In the genomic region with DNA sequence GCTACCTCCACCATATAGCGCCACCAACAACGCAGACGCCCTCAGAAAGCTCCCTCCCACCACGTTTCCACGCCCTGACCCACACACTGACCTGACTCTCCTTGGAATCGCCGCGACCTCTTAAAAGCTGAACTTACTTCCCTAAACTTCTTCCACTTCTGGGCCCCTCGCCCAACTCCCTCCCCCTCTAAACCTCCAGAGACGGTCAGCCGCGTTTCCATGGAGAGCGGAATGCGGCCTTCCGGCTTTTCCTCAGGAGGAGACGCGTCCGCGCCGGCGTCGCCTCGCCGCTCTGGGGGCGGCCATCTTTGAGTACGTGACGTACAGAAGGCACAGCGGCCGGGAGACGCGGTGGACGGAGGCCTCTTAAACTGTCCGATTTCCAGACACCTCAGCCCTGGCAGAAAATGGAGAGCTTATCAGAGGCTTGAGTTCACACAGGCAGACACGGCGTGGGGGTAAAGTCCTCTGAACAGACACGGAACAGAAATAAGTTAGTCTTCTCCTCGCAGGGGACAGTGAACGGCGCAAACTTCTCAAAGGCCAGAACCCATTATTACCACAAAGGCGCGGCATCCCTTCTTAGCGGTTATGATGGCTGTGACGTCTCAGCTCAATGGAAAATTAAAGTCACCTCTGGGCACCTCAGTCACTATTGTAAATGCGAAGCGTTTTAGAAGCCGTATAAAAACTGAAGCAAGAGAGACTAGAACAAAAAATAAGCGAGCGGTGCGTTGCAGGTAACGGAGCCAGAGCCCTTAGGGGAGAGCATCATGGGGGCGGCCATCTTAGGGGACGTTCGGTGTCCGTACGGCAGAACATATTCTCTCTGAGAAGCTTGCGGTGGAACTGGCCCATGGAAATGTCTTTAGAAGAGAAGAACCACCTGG, we compare ENCODE assay signal across 8 cellular contexts. TPM values are rescaled to one million over a fixed set of nuclear protein-coding genes. Genes with fewer than 3 reads are reported as not detected.
DNase-seq lines count a peak whose midpoint lies in the region; ATAC-seq and TF ChIP-seq lines count a peak whose summit lies in the region.

A gene (minus strand): TSS at position 235 of the 890 bp plus-strand sequence. CDS start 1,970 bp downstream, outside the sequence.

- peaks cover 0 to 52% (median 19%) of the 10 kb centered on the region in 7 donors for H3K9me3 Mint-ChIP-seq in CD4-positive, CD25-positive, alpha-beta regulatory T cell
- H3K9me3 Mint-ChIP-seq in endodermal cell, result peaks cover 47% of the 10 kb centered on the region

- H3K4me1 Mint-ChIP-seq in CD4-positive, CD25-positive, alpha-beta regulatory T cell, result peaks cover 5 to 36% (median 15%) of the 10 kb centered on the region in 4 donors
- no peaks in the 10 kb centered on the region for H3K4me1 Mint-ChIP-seq in endodermal cell

- peak within 1 kb of the TSS; percentile 97 to 100 (median 99) for H3K27ac Mint-ChIP-seq in CD4-positive, CD25-positive, alpha-beta regulatory T cell
- H3K27ac Mint-ChIP-seq in endodermal cell, result peak within 1 kb of the TSS; percentile 99

- 0 to 1% methylated on average over 40 to 56 of the region's 56 CpGs for WGBS in endodermal cell (ENCODE audit: insufficient coverage in 1 of 2, insufficient read length in 1 of 2), 2 experiments

- no peaks in the 10 kb centered on the region for H3K27me3 Mint-ChIP-seq in CD4-positive, CD25-positive, alpha-beta regulatory T cell
- H3K27me3 Mint-ChIP-seq in endodermal cell (ENCODE audit: insufficient read depth), result no peaks in the 10 kb centered on the region

- H3K4me1 ChIP-seq in CD4-positive, CD25-positive, alpha-beta regulatory T cell (ENCODE audit: control insufficient read depth, insufficient read depth, low read length, poor library complexity, severe bottlenecking), result peaks cover 8% of the 10 kb centered on the region
- no peaks in the 10 kb centered on the region for H3K4me1 ChIP-seq in endodermal cell (ENCODE audit: control insufficient read depth, insufficient read depth, low read length)

- H3K36me3 Mint-ChIP-seq in CD4-positive, CD25-positive, alpha-beta regulatory T cell, result peaks cover 39% of the 10 kb centered on the region
- peaks cover 55% of the 10 kb centered on the region for H3K36me3 Mint-ChIP-seq in endodermal cell (ENCODE audit: low read depth)

- peak within 1 kb of the TSS; percentile 94 for H3K4me3 ChIP-seq in CD4-positive, CD25-positive, alpha-beta regulatory T cell (ENCODE audit: low read depth, low read length)
- peak within 1 kb of the TSS; percentile 87 for H3K4me3 ChIP-seq in endodermal cell (ENCODE audit: low read length)

- H3K4me3 Mint-ChIP-seq in CD4-positive, CD25-positive, alpha-beta regulatory T cell, result peak within 1 kb of the TSS; percentile 97 to 100 (median 98)
- H3K4me3 Mint-ChIP-seq in endodermal cell, result peak within 1 kb of the TSS; percentile 83

- H3K9ac ChIP-seq in endodermal cell (ENCODE audit: extremely low read depth, low read length, poor library complexity, severe bottlenecking), result peak within 1 kb of the TSS; percentile 96

- peak within 1 kb of the TSS; percentile 93 for H3K27ac ChIP-seq in CD4-positive, CD25-positive, alpha-beta regulatory T cell (ENCODE audit: insufficient read depth, low read length, poor library complexity, severe bottlenecking)
- H3K27ac ChIP-seq in endodermal cell (ENCODE audit: low read depth, low read length), result peak within 1 kb of the TSS; percentile 98

- H3K27me3 ChIP-seq in CD4-positive, CD25-positive, alpha-beta regulatory T cell (ENCODE audit: control insufficient read depth, insufficient read depth, low read length), result no peaks in the 10 kb centered on the region
- no peaks in the 10 kb centered on the region for H3K27me3 ChIP-seq in endodermal cell (ENCODE audit: control insufficient read depth, insufficient read depth, low read length, poor library complexity, severe bottlenecking)

- peak; percentile 85 to 86 for ATAC-seq in CD4-positive, CD25-positive, alpha-beta regulatory T cell (ENCODE audit: low read depth in 2 of 2)
- peak; percentile 88 for ATAC-seq in GM19452 (IDR thresholded peaks at IDR 0.05; ENCODE audit: unreplicated experiment)

- peaks cover 36 to 56% of the 10 kb centered on the region in 2 experiments for H3K9me3 ChIP-seq in CD4-positive, CD25-positive, alpha-beta regulatory T cell (ENCODE audit: control insufficient read depth in 2 of 2, low read length in 2 of 2)
- H3K9me3 ChIP-seq in endodermal cell (ENCODE audit: control insufficient read depth, low read length), result peaks cover 68% of the 10 kb centered on the region

- peaks cover 31% of the 10 kb centered on the region for H3K36me3 ChIP-seq in CD4-positive, CD25-positive, alpha-beta regulatory T cell (ENCODE audit: control insufficient read depth, insufficient read depth, low read length)
- peaks cover 38% of the 10 kb centered on the region for H3K36me3 ChIP-seq in endodermal cell (ENCODE audit: control insufficient read depth, insufficient read depth, low read length)

- DNase-seq in CD4-positive, CD25-positive, alpha-beta regulatory T cell, result peak; percentile 64 to 93 (median 85)
- DNase-seq in HK-2 (ENCODE audit: unreplicated experiment) (peak; percentile 92), NOMO-1 (lab: John Stamatoyannopoulos, UW; ENCODE audit: unreplicated experiment in 2 of 2) (peak; percentile 91 to 93), endodermal cell (peak; percentile 98), mesenteric fat pad (ENCODE audit: low spot score) (peak; percentile 99)
- DNase-seq in activated CD8-positive, alpha-beta memory T cell treated with anti-CD3 and anti-CD28 coated beads, Interleukin-2, amount 50 U/mL, for 24 hours (ENCODE audit: extremely low read depth), result peak; percentile 56
- peak; percentile 68 for DNase-seq in stimulated activated CD8-positive, alpha-beta memory T cell treated with anti-CD3 and anti-CD28 coated beads, Interleukin-15, amount 100 ng/mL, for 1 hour (ENCODE audit: low read depth)

- TF ChIP-seq CTCF in endodermal cell (conservative IDR thresholded peaks at IDR 0.05), result no peak

RNA-seq across cellular contexts. Expression of the gene that starts here (rescaled TPM):
- total RNA-seq in CD4-positive, CD25-positive, alpha-beta regulatory T cell, result 16.8 TPM
- 1 to 10 TPM; 2.5 to 6.6 (median 3.5) TPM for polyA plus RNA-seq in CD4-positive, CD25-positive, alpha-beta regulatory T cell
- 10 to 100 TPM; 21.3 to 31.0 TPM for total RNA-seq in endodermal cell
- 14.9 TPM for polyA plus RNA-seq in endodermal cell (2013, experiment 1 of 2)
- polyA plus RNA-seq in endodermal cell (2013, experiment 2 of 2), result 17.3 TPM
- 13.6 TPM for total RNA-seq in mesenteric fat pad

Comparison
In these comparisons a context has a peak if more than half of its experiments do, and no peak if none do; other contexts are left out.
1. Peak in every context shown above with its lines: DNase-seq, ATAC-seq, H3K4me3 ChIP-seq and H3K27ac ChIP-seq.